11 cellular contexts compared by ENCODE assay signal in the genomic region with DNA sequence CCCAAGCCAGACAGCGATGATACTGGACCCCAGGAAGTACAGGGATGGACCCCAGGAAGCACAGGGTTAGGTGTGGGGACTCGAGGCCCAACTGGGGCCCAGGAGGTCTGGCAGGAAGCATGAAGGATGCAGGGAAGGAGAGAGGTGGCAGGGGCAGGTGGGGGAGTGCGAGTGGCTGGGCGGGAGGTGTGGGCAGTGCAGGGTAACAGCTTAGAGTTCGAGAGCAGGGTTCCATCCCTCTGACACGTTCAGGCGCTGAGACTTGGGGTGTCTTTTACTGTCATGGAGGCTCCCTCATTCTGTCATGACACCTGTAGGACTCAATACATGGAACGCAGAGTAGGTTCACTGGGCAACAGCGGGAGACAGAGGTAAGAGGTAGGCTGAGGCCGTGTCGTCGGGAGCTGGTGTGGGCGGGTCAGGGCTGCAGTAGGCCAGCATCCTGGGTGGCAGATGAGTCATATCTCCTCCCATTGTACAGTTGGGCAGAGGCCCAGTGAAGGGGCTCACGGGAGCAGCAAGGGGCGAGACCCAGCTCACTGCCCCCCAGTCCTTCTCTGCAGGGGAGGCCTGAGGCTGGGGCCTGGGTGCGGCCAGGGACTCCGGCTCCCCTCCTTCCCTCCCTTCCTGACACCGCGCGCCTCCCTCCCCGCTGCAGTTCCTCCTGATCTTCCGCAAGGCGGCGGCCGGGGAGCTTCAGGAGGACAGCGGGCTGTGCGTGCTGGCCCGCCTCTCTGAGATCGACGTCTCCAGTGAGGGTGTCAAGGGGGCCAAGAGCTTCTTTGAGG. TPM values are rescaled to one million over a fixed set of nuclear protein-coding genes. Genes with fewer than 3 reads are reported as not detected.
DNase-seq lines count a peak whose midpoint lies in the region; ATAC-seq and TF ChIP-seq lines count a peak whose summit lies in the region.
"Had no signal": no experiment of that assay in that cellular context is flagged by ENCODE, and none has a peak within 500 bp of the region (broad histone marks: within the 10 kb centered on the region; RNA-seq: fewer than 3 reads in every experiment).

No MANE protein-coding gene starts in this region.

- ATAC-seq in RWPE2 (ENCODE audit: low read depth), result peak; percentile 61
- no peak for ATAC-seq in HG03045 (IDR thresholded peaks at IDR 0.05; ENCODE audit: unreplicated experiment)
- no peak for ATAC-seq in GM19452 (IDR thresholded peaks at IDR 0.05; ENCODE audit: unreplicated experiment)
- ATAC-seq in HG02678 (IDR thresholded peaks at IDR 0.05; ENCODE audit: unreplicated experiment), result no peak

- H3K36me3 ChIP-seq in RWPE2 (ENCODE audit: low read depth), result peaks cover 58% of the 10 kb centered on the region

- peak; percentile 33 for DNase-seq in COLO668 (lab: John Stamatoyannopoulos, UW; ENCODE audit: unreplicated experiment)
- DNase-seq in RWPE2 (ENCODE audit: low spot score), result no peak
- no peak for DNase-seq in endothelial cell (ENCODE audit: low spot score)
- DNase-seq in neural crest cell (ENCODE audit: low read depth, low spot score), result no peak
- no peak for DNase-seq in hypothalamus (lab: John Stamatoyannopoulos, UW)

- H3K27ac ChIP-seq in RWPE2 (ENCODE audit: poor library complexity, severe bottlenecking), result no peak overlapping the region

- TF ChIP-seq CTCF in RWPE2 (IDR thresholded peaks at IDR 0.05; ENCODE audit: poor library complexity, severe bottlenecking) (no peak), endothelial cell (IDR thresholded peaks at IDR 0.05; ENCODE audit: unreplicated experiment) (no peak), neural crest cell (conservative IDR thresholded peaks at IDR 0.05) (no peak)

- no peaks in the 10 kb centered on the region for H3K27me3 ChIP-seq in RWPE2 (ENCODE audit: insufficient read depth, poor library complexity, severe bottlenecking)

- H3K27ac Mint-ChIP-seq in endothelial cell (ENCODE audit: unreplicated experiment), result peak overlapping the region; percentile 52
- peak overlapping the region; percentile 57 for H3K27ac Mint-ChIP-seq in neural crest cell (ENCODE audit: unreplicated experiment)

- H3K27me3 Mint-ChIP-seq in endothelial cell (ENCODE audit: unreplicated experiment), result peaks cover 6% of the 10 kb centered on the region
- H3K27me3 Mint-ChIP-seq in neural crest cell (ENCODE audit: low read depth), result no peaks in the 10 kb centered on the region

- H3K4me3 ChIP-seq in RWPE2 (ENCODE audit: severe bottlenecking), result no peak overlapping the region

- H3K36me3 Mint-ChIP-seq in endothelial cell (ENCODE audit: low read depth, unreplicated experiment) (peaks cover 6% of the 10 kb centered on the region), neural crest cell (ENCODE audit: low read depth) (no peaks in the 10 kb centered on the region)

- H3K9me3 ChIP-seq in RWPE2 (ENCODE audit: severe bottlenecking), result no peaks in the 10 kb centered on the region

- H3K4me3 Mint-ChIP-seq in endothelial cell (ENCODE audit: unreplicated experiment) (no peak overlapping the region), neural crest cell (no peak overlapping the region)

- H3K9me3 Mint-ChIP-seq in endothelial cell (ENCODE audit: unreplicated experiment) (no peaks in the 10 kb centered on the region), neural crest cell (no peaks in the 10 kb centered on the region)

- H3K4me1 Mint-ChIP-seq in endothelial cell (ENCODE audit: unreplicated experiment), result peaks cover 8% of the 10 kb centered on the region
- H3K4me1 Mint-ChIP-seq in neural crest cell, result peaks cover 13% of the 10 kb centered on the region

- peaks cover 18% of the 10 kb centered on the region for H3K4me1 ChIP-seq in RWPE2 (ENCODE audit: insufficient read depth, poor library complexity, severe bottlenecking)

RNA-seq across cellular contexts. Expression of gene CTRC, which starts 11.6 kb away (rescaled TPM):
- not detected for total RNA-seq in endothelial cell (ENCODE audit: unreplicated experiment)
- total RNA-seq in neural crest cell, result 0.40 TPM in 1 of 2 replicates, not detected in the other
- total RNA-seq: endothelial cell of umbilical vein, skeletal muscle tissue had no signal

RNA-seq across cellular contexts. Expression of gene EFHD2, which starts 17.0 kb away (rescaled TPM):
- total RNA-seq in endothelial cell (ENCODE audit: unreplicated experiment) (6.6 TPM), neural crest cell (22.4 and 23.0 TPM in 2 replicates)

RNA-seq across cellular contexts. Expression of gene CELA2A, which starts 29.8 kb away (rescaled TPM):
- total RNA-seq in endothelial cell (ENCODE audit: unreplicated experiment) (not detected), neural crest cell (not detected in 2 replicates)
- total RNA-seq: endothelial cell of umbilical vein; skeletal muscle tissue; T-helper 2 cell treated with Interferon-gamma antibody and Interleukin-4, amounts not matched to agents 100 ng/mL and 5 ng/mL, for 36 hours had no signal

RNA-seq across cellular contexts. Expression of gene CELA2B, which starts 49.2 kb away (rescaled TPM):
- total RNA-seq in endothelial cell (ENCODE audit: unreplicated experiment) (not detected), neural crest cell (not detected in 2 replicates)
- total RNA-seq: endothelial cell of umbilical vein; T-helper 2 cell treated with Interferon-gamma antibody and Interleukin-4, amounts not matched to agents 100 ng/mL and 5 ng/mL, for 36 hours had no signal
